25 cellular contexts compared by ENCODE assay signal in the genomic region with DNA sequence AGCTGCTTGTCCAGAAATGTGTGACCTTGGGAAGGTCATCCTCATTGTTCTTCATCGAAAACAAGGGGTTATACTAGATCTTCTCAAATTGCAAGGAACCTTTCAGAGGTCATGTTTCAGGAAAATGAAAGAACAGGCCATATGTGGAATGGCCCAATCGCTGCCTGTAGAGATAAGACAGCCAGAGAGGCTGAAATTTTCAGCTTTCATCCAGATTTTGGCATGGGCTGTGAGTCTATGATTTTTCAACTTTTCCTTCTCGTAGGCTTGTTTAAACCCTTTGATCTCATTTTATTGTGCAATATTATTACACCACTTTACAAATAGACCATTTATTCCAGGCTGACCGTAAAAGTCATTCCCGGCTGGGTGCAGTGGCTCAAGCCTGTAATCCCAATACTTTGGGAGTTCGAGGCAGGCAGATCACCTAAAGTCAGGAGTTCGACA. TPM values are rescaled to one million over a fixed set of nuclear protein-coding genes. Genes with fewer than 3 reads are reported as not detected.
DNase-seq lines count a peak whose midpoint lies in the region; ATAC-seq and TF ChIP-seq lines count a peak whose summit lies in the region.
"Had no signal": no experiment of that assay in that cellular context is flagged by ENCODE, and none has a peak within 500 bp of the region (broad histone marks: within the 10 kb centered on the region; RNA-seq: fewer than 3 reads in every experiment).

No MANE protein-coding gene starts in this region.

- no peaks in the 10 kb centered on the region for H3K36me3 ChIP-seq in mucosa of descending colon (ENCODE audit: low read depth)
- H3K36me3 ChIP-seq: BLaER1, brain microvascular endothelial cell, prostate gland had no signal

- no peak overlapping the region for H3K4me3 Mint-ChIP-seq in activated T-cell treated with anti-CD3 and anti-CD28 coated beads, Interleukin-2, amount 50 U/mL, for 72 hours
- H3K4me3 Mint-ChIP-seq: natural killer cell treated with Interleukin-12 subunit alpha and Interleukin-12 subunit beta and Interleukin-15 and Interleukin-18, amount 100 ng/mL, for 72 hours; type B pancreatic cell had no signal

- ATAC-seq in left cardiac atrium (peak; percentile 79 to 82), mucosa of descending colon (peak; percentile 72), HG03432 (IDR thresholded peaks at IDR 0.05; ENCODE audit: unreplicated experiment) (no peak)
- no peak for ATAC-seq in activated T-cell treated with anti-CD3 and anti-CD28 coated beads, Interleukin-2, amount 50 U/mL, for 72 hours (replicated peaks in 1 of 2)
- ATAC-seq: activated naive CD4-positive, alpha-beta T cell treated with anti-CD3 and anti-CD28 coated beads, Interleukin-2, amount 50 U/mL, for 72 hours; natural killer cell treated with Interleukin-12 subunit alpha and Interleukin-12 subunit beta and Interleukin-15 and Interleukin-18, amount 100 ng/mL, for 72 hours; SK-N-SH treated with all-trans-retinoic acid at 6 μM for 48 hours had no signal

- no peaks in the 10 kb centered on the region for H3K27me3 Mint-ChIP-seq in activated T-cell treated with anti-CD3 and anti-CD28 coated beads, Interleukin-2, amount 50 U/mL, for 72 hours (ENCODE audit: low read depth)
- H3K27me3 Mint-ChIP-seq: type B pancreatic cell had no signal

- H3K9me3 Mint-ChIP-seq in activated T-cell treated with anti-CD3 and anti-CD28 coated beads, Interleukin-2, amount 50 U/mL, for 72 hours, result no peaks in the 10 kb centered on the region
- H3K9me3 Mint-ChIP-seq: activated naive CD4-positive, alpha-beta T cell treated with anti-CD3 and anti-CD28 coated beads, Interleukin-2, amount 50 U/mL, for 72 hours; natural killer cell treated with Interleukin-12 subunit alpha and Interleukin-12 subunit beta and Interleukin-15 and Interleukin-18, amount 100 ng/mL, for 72 hours; type B pancreatic cell had no signal

- DNase-seq in left cardiac atrium (no peak), cardiac septum (ENCODE audit: low spot score) (no peak), foreskin fibroblast (peak; percentile 50 to 72), mucosa of descending colon (no peak), COLO829 (ENCODE audit: low spot score) (no peak)
- DNase-seq in activated T-cell treated with anti-CD3 and anti-CD28 coated beads, Interleukin-2, amount 50 U/mL, for 1 hour, result no peak
- DNase-seq in activated T-cell treated with anti-CD3 and anti-CD28 coated beads, Interleukin-2, amount 50 U/mL, for 72 hours, result no peak
- DNase-seq: brain microvascular endothelial cell; Calu3; cortex of kidney; EL; foreskin melanocyte; HCEC 1CT; NCI-H1417 treated with DMSO at 0.1 percent for 48 hours; NCI-H2107; NCI-H510A; stimulated activated CD4-positive, alpha-beta T cell treated with anti-CD3 and anti-CD28 coated beads, Interleukin-4, amount 100 ng/mL, for 4 hours; T1000 had no signal

- H3K4me1 ChIP-seq in mucosa of descending colon (ENCODE audit: low read depth), result no peaks in the 10 kb centered on the region
- H3K4me1 ChIP-seq: BLaER1, prostate gland had no signal

- intact Hi-C loops in left cardiac atrium (cut with DNase I), result no loop called here
- intact Hi-C loops in cardiac septum (cut with DNase I), result no loop called here
- intact Hi-C loops in mucosa of descending colon (cut with DNase I, micrococcal nuclease), result no loop called here

- no peak overlapping the region for H3K4me3 ChIP-seq in foreskin fibroblast (ENCODE audit: low read depth in 1 of 2, low read length in 2 of 2)
- H3K4me3 ChIP-seq in mucosa of descending colon, result no peak overlapping the region
- H3K4me3 ChIP-seq: BLaER1, prostate gland had no signal

- no peaks in the 10 kb centered on the region for H3K36me3 Mint-ChIP-seq in activated T-cell treated with anti-CD3 and anti-CD28 coated beads, Interleukin-2, amount 50 U/mL, for 72 hours (ENCODE audit: insufficient read depth in 2 of 2)
- H3K36me3 Mint-ChIP-seq: activated naive CD4-positive, alpha-beta T cell treated with anti-CD3 and anti-CD28 coated beads, Interleukin-2, amount 50 U/mL, for 72 hours; natural killer cell treated with Interleukin-12 subunit alpha and Interleukin-12 subunit beta and Interleukin-15 and Interleukin-18, amount 100 ng/mL, for 72 hours; type B pancreatic cell had no signal

- H3K27ac Mint-ChIP-seq in activated T-cell treated with anti-CD3 and anti-CD28 coated beads, Interleukin-2, amount 50 U/mL, for 72 hours, result no peak overlapping the region
- H3K27ac Mint-ChIP-seq: activated naive CD4-positive, alpha-beta T cell treated with anti-CD3 and anti-CD28 coated beads, Interleukin-2, amount 50 U/mL, for 72 hours; natural killer cell treated with Interleukin-12 subunit alpha and Interleukin-12 subunit beta and Interleukin-15 and Interleukin-18, amount 100 ng/mL, for 72 hours; type B pancreatic cell had no signal

- no peaks in the 10 kb centered on the region for H3K4me1 Mint-ChIP-seq in activated T-cell treated with anti-CD3 and anti-CD28 coated beads, Interleukin-2, amount 50 U/mL, for 72 hours (ENCODE audit: low read depth)

- TF ChIP-seq CTCF in foreskin fibroblast (IDR thresholded peaks at IDR 0.05; ENCODE audit: low read depth, low read length), result no peak
- TF ChIP-seq CTCF in mucosa of descending colon (IDR thresholded peaks at IDR 0.05), result no peak

- no peaks in the 10 kb centered on the region for H3K9me3 ChIP-seq in mucosa of descending colon
- H3K9me3 ChIP-seq: BLaER1, prostate gland had no signal

RNA-seq across cellular contexts. Expression of gene ATXN2, which starts 17.1 kb away (rescaled TPM):
- total RNA-seq in left cardiac atrium (10 to 100 TPM; 43.7 to 54.0 TPM), cardiac septum (56.1 TPM), mucosa of descending colon (10 to 100 TPM; 49.9 to 82.5 (median 55.4) TPM)
- 10 to 100 TPM; 45.4 to 47.9 TPM for total RNA-seq in activated T-cell treated with anti-CD3 and anti-CD28 coated beads, Interleukin-2, amount 50 U/mL, for 72 hours

Comparison
In these comparisons a context has a peak if more than half of its experiments do, and no peak if none do; other contexts are left out.
1. ATAC-seq: peak in left cardiac atrium (2 of 2) and mucosa of descending colon (single experiment); none in HG03432 (single experiment) and activated T-cell treated with anti-CD3 and anti-CD28 coated beads, Interleukin-2, amount 50 U/mL, for 72 hours (0 of 2).
2. DNase-seq: peak in foreskin fibroblast (2 of 2); none in left cardiac atrium (single experiment), cardiac septum (single experiment), mucosa of descending colon (0 of 3), COLO829 (single experiment), activated T-cell treated with anti-CD3 and anti-CD28 coated beads, Interleukin-2, amount 50 U/mL, for 1 hour (single experiment) and activated T-cell treated with anti-CD3 and anti-CD28 coated beads, Interleukin-2, amount 50 U/mL, for 72 hours (0 of 2).